8 cellular contexts compared by ENCODE assay signal in the genomic region with DNA sequence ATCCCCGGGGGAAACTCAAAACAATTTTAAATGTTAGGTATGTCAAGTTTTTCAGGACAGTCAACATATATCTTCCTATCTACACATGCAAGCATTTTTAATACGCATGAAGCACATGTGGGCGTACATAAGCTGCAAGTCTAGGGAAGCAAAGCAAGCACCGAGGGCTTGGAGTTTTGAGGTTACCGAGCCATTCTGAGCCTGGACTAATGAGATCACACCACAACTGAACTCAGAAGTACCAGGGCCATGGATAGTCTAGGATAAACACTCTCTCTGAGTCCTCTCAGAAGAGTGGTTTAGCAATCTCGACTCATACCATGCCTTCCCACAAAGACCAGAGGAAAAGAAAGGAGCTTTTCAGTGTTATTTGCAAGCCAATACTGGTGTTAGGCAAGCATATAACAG.
DNase-seq lines count a peak whose midpoint lies in the region; ATAC-seq and TF ChIP-seq lines count a peak whose summit lies in the region.

No MANE protein-coding gene starts in this region.

- no peaks in the 10 kb centered on the region for H3K36me3 ChIP-seq in upper lobe of right lung
- no peaks in the 10 kb centered on the region for H3K36me3 ChIP-seq in testis (ENCODE audit: low read depth, missing control alignments)

- no peak for TF ChIP-seq POLR2A in testis (IDR thresholded peaks at IDR 0.05)

- no peaks in the 10 kb centered on the region for H3K9me3 ChIP-seq in upper lobe of right lung
- H3K9me3 ChIP-seq in testis, result no peaks in the 10 kb centered on the region

- peak overlapping the region; percentile 62 to 63 for H3K4me3 Mint-ChIP-seq in activated T-cell treated with anti-CD3 and anti-CD28 coated beads, Interleukin-2, amount 50 U/mL, for 72 hours

- ATAC-seq in HG02610 (IDR thresholded peaks at IDR 0.05; ENCODE audit: unreplicated experiment), result peak; percentile 28
- peak; percentile 74 to 76 for ATAC-seq in activated T-cell treated with anti-CD3 and anti-CD28 coated beads, Interleukin-2, amount 50 U/mL, for 72 hours (replicated peaks in 1 of 2)
- ATAC-seq in upper lobe of right lung, result peak; percentile 67
- no peak for ATAC-seq in HG03457 (IDR thresholded peaks at IDR 0.05; ENCODE audit: unreplicated experiment)

- DNase-seq in CD1c-positive myeloid dendritic cell (ENCODE audit: extremely low spot score) (peak; percentile 41), upper lobe of right lung (no peak), NOMO-1 treated with DMSO at 0.1 percent for 48 hours (lab: John Stamatoyannopoulos, UW; ENCODE audit: unreplicated experiment) (no peak), testis (no peak)
- peak in 1 of 2 donors; percentile 45 for DNase-seq in activated T-cell treated with anti-CD3 and anti-CD28 coated beads, Interleukin-2, amount 50 U/mL, for 72 hours

- no peaks in the 10 kb centered on the region for H3K27me3 Mint-ChIP-seq in activated T-cell treated with anti-CD3 and anti-CD28 coated beads, Interleukin-2, amount 50 U/mL, for 72 hours (ENCODE audit: low read depth)

- intact Hi-C loops in upper lobe of right lung (cut with DNase I) (no loop called here), testis (cut with DNase I; ENCODE audit: low total_unique reads) (no loop called here)

- H3K27me3 ChIP-seq in layer of hippocampus (ENCODE audit: control insufficient read depth, insufficient read depth, low read length) (no peaks in the 10 kb centered on the region), upper lobe of right lung (no peaks in the 10 kb centered on the region), testis (no peaks in the 10 kb centered on the region)

- peaks cover 81% of the 10 kb centered on the region for H3K4me1 Mint-ChIP-seq in activated T-cell treated with anti-CD3 and anti-CD28 coated beads, Interleukin-2, amount 50 U/mL, for 72 hours (ENCODE audit: low read depth)

- peak overlapping the region; percentile 94 for H3K27ac Mint-ChIP-seq in activated T-cell treated with anti-CD3 and anti-CD28 coated beads, Interleukin-2, amount 50 U/mL, for 72 hours

- H3K36me3 Mint-ChIP-seq in activated T-cell treated with anti-CD3 and anti-CD28 coated beads, Interleukin-2, amount 50 U/mL, for 72 hours (ENCODE audit: insufficient read depth in 2 of 2), result peaks cover 23 to 38% of the 10 kb centered on the region in 2 donors

- H3K4me1 ChIP-seq in upper lobe of right lung, result peaks cover 7% of the 10 kb centered on the region
- H3K4me1 ChIP-seq in testis, result peaks cover 10% of the 10 kb centered on the region

- 81 to 90% methylated on average over 6 of the region's 6 CpGs for WGBS in testis, 2 donors

- no peak overlapping the region for H3K4me3 ChIP-seq in upper lobe of right lung
- no peak overlapping the region for H3K4me3 ChIP-seq in testis

- H3K27ac ChIP-seq in layer of hippocampus (ENCODE audit: low read depth, low read length), result peak overlapping the region; percentile 8
- peak overlapping the region; percentile 61 for H3K27ac ChIP-seq in upper lobe of right lung
- peak overlapping the region in 1 of 2 donors; percentile 25 for H3K27ac ChIP-seq in testis

- peaks cover 7 to 13% of the 10 kb centered on the region in 2 donors for H3K9me3 Mint-ChIP-seq in activated T-cell treated with anti-CD3 and anti-CD28 coated beads, Interleukin-2, amount 50 U/mL, for 72 hours

- no peak for TF ChIP-seq CTCF in upper lobe of right lung (IDR thresholded peaks at IDR 0.05)
- TF ChIP-seq CTCF in testis (IDR thresholded peaks at IDR 0.05), result no peak
